In genomic region chr7:17234398-17235021, GRCh38 we compare ENCODE assay signal across 8 cellular contexts.
DNase-seq lines count a peak whose midpoint lies in the region; ATAC-seq lines count a peak whose summit lies in the region.

No MANE protein-coding gene starts in this region.

- peaks cover 0 to 6% (median 0%) of the 10 kb centered on the region in 7 donors for H3K9me3 Mint-ChIP-seq in naive B cell

- 6% methylated on average over 10 of the region's 10 CpGs for WGBS in thymus

- peak; percentile 97 for ATAC-seq in GM21515 (IDR thresholded peaks at IDR 0.05; ENCODE audit: unreplicated experiment)
- peak; percentile 89 to 90 for ATAC-seq in activated CD4-positive, CD25-positive, alpha-beta regulatory T cell treated with anti-CD3 and anti-CD28 coated beads, Interleukin-2, amount 50 U/mL, for 24 hours
- ATAC-seq in naive B cell (ENCODE audit: low read depth in 2 of 2): peak; percentile 92 to 93

- H3K4me1 Mint-ChIP-seq in naive B cell: peaks cover 15 to 20% (median 16%) of the 10 kb centered on the region in 3 donors

- H3K36me3 Mint-ChIP-seq in naive B cell: no peaks in the 10 kb centered on the region

- no peaks in the 10 kb centered on the region for H3K27me3 ChIP-seq in thymus (ENCODE audit: control insufficient read depth, insufficient read depth)

- peak; percentile 94 for DNase-seq in Caki2 (ENCODE audit: low read depth)
- peak; percentile 94 for DNase-seq in HT1080 (ENCODE audit: low read depth)
- peak; percentile 95 for DNase-seq in dermis blood vessel endothelial cell
- peak; percentile 43 for DNase-seq in naive B cell
- DNase-seq in NCI-H2227 (lab: John Stamatoyannopoulos, UW; ENCODE audit: unreplicated experiment): no peak

- peak overlapping the region; percentile 17 to 95 (median 75) for H3K27ac Mint-ChIP-seq in naive B cell

- H3K27ac ChIP-seq in thymus (ENCODE audit: low read depth): peak overlapping the region; percentile 25

- peaks cover 6% of the 10 kb centered on the region for H3K4me1 ChIP-seq in thymus (ENCODE audit: control insufficient read depth, insufficient read depth, low read length)

- H3K4me3 ChIP-seq in thymus (ENCODE audit: low read length): no peak overlapping the region

- H3K36me3 ChIP-seq in thymus (ENCODE audit: control insufficient read depth, insufficient read depth): no peaks in the 10 kb centered on the region

- in situ Hi-C loops in Caki2 (cut with HindIII; ENCODE audit: low pct_unique_long_range_greater_than_20kb, low sequenced_read_pairs): no loop called here

- H3K27me3 Mint-ChIP-seq in naive B cell: no peaks in the 10 kb centered on the region

- no peaks in the 10 kb centered on the region for H3K9me3 ChIP-seq in thymus (ENCODE audit: control insufficient read depth)

- peak overlapping the region; percentile 4 to 68 (median 52) for H3K4me3 Mint-ChIP-seq in naive B cell
